In the genomic region with DNA sequence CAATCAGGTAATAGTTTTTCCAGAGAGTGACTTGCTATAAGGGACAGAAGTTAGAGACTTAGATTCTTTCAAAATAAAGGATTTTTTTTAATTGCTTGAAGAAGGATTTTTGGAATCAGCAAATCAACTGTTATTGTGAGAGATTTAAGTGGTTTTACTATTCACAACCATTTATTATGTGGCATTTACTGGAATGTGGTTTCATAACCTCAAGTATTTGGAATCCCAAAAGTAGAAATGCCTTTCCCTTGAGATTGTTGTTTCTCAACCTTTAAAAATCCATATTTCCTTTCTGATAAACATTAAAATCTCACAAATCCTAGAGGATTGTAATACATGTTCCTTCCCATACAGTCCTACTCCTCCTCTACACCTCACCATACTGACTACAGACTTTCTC, we compare ENCODE assay signal across 8 cellular contexts. TPM values are rescaled to one million over a fixed set of nuclear protein-coding genes. Genes with fewer than 3 reads are reported as not detected.
DNase-seq lines count a peak whose midpoint lies in the region; ATAC-seq, FAIRE-seq and TF ChIP-seq lines count a peak whose summit lies in the region.
"Had no signal": no experiment of that assay in that cellular context is flagged by ENCODE, and none has a peak within 500 bp of the region (broad histone marks: within the 10 kb centered on the region; RNA-seq: fewer than 3 reads in every experiment).

No MANE protein-coding gene starts in this region.

- H3K36me3 ChIP-seq in RWPE2 (ENCODE audit: low read depth) (peaks cover 47% of the 10 kb centered on the region), spleen (peaks cover 0 to 25% (median 5%) of the 10 kb centered on the region in 6 donors)

- H3K27ac ChIP-seq in RWPE2 (ENCODE audit: poor library complexity, severe bottlenecking): peak overlapping the region; percentile 8
- H3K27ac ChIP-seq in spleen: peak overlapping the region; percentile 4 to 100 (median 91)

- ATAC-seq in RWPE2 (ENCODE audit: low read depth): no peak
- no peak for ATAC-seq in HG02571 (IDR thresholded peaks at IDR 0.05; ENCODE audit: unreplicated experiment)

- no peak for TF ChIP-seq POLR2A in spleen (IDR thresholded peaks at IDR 0.05)

- H3K4me1 ChIP-seq in RWPE2 (ENCODE audit: insufficient read depth, poor library complexity, severe bottlenecking) (peaks cover 16% of the 10 kb centered on the region), spleen (peaks cover 56 to 95% (median 88%) of the 10 kb centered on the region in 6 donors)

- H3K9me3 ChIP-seq in RWPE2 (ENCODE audit: severe bottlenecking) (no peaks in the 10 kb centered on the region), spleen (no peaks in the 10 kb centered on the region)

- intact Hi-C loops in spleen (cut with DNase I; ENCODE audit: low total_unique reads): no loop called here

- H3K4me3 ChIP-seq in RWPE2 (ENCODE audit: severe bottlenecking) (no peak overlapping the region), spleen (peak overlapping the region in 1 of 8 donors; percentile 21)

- DNase-seq in GM19239 (ENCODE audit: insufficient read length, low spot score) (no peak), RWPE2 (ENCODE audit: low spot score) (no peak), fibroblast of gingiva (ENCODE audit: low read depth) (peak; percentile 69), spleen (no peak), DMS79 treated with DMSO at 0.1 percent for 48 hours (lab: John Stamatoyannopoulos, UW) (no peak), OCI-M2 (lab: John Stamatoyannopoulos, UW; ENCODE audit: unreplicated experiment) (no peak)
- DNase-seq: activated effector memory CD4-positive, alpha-beta T cell treated with Interleukin-2 at 50 U/mL for 16 hours had no signal

- no peak for TF ChIP-seq CTCF in RWPE2 (IDR thresholded peaks at IDR 0.05; ENCODE audit: poor library complexity, severe bottlenecking)
- no peak for TF ChIP-seq CTCF in spleen (IDR thresholded peaks at IDR 0.05 in 8 of 11, conservative IDR thresholded peaks at IDR 0.05 in 3 of 11)

- H3K27me3 ChIP-seq in RWPE2 (ENCODE audit: insufficient read depth, poor library complexity, severe bottlenecking) (no peaks in the 10 kb centered on the region), spleen (replicated peaks in 1 of 7) (no peaks in the 10 kb centered on the region)

- peak; percentile 53 for FAIRE-seq in GM19239 (lab: Jason Lieb, UNC)

RNA-seq across cellular contexts. Expression of a gene that starts 5.0 kb away (rescaled TPM):
- 100 to 1,000 TPM in 6 of 7 donors, 10 to 100 TPM in 1; 84.6 to 152 (median 122) TPM for total RNA-seq in spleen
- 10 to 100 TPM; 37.5 to 44.7 (median 44.4) TPM for polyA plus RNA-seq in spleen
